ENCODE assay signal across 1 cellular context in genomic region chr2:215931256-215931903, GRCh38.
TF ChIP-seq lines count a peak whose summit lies in the region.

No MANE protein-coding gene starts in this region.

TF ChIP-seq in HCT116, 20 proteins besides CTCF, POLR2A, EP300 and RAD21 (continued from another document):
- TF ChIP-seq REST (IDR thresholded peaks at IDR 0.05; ENCODE audit: low read depth) (no peak), ZBTB33 (IDR thresholded peaks at IDR 0.05; ENCODE audit: extremely low read depth, insufficient replicate concordance, low read length) (no peak), TCF7L2 (IDR thresholded peaks at IDR 0.05; ENCODE audit: borderline replicate concordance, extremely low read depth, insufficient read depth, insufficient read length) (no peak), ATF3 (IDR thresholded peaks at IDR 0.05) (no peak), YY1 (IDR thresholded peaks at IDR 0.05; ENCODE audit: extremely low read depth, insufficient replicate concordance, low read depth, low read length) (no peak), ELF1 (IDR thresholded peaks at IDR 0.05; ENCODE audit: borderline replicate concordance, low read depth) (no peak), SIN3A (IDR thresholded peaks at IDR 0.05; ENCODE audit: low read depth) (no peak), SRF (IDR thresholded peaks at IDR 0.05; ENCODE audit: low read depth) (no peak), POLR2AphosphoS5 (IDR thresholded peaks at IDR 0.05; ENCODE audit: low read depth, low read length) (no peak), CBX3 (IDR thresholded peaks at IDR 0.05; ENCODE audit: low read depth) (no peak), SP1 (IDR thresholded peaks at IDR 0.05; ENCODE audit: low read depth) (no peak), EGR1 (IDR thresholded peaks at IDR 0.05; ENCODE audit: low read depth) (no peak), FOSL1 (IDR thresholded peaks at IDR 0.05; ENCODE audit: low read depth) (no peak), JUND (IDR thresholded peaks at IDR 0.05) (no peak)
